Comparison of ENCODE assay signal across 11 cellular contexts in the genomic region with DNA sequence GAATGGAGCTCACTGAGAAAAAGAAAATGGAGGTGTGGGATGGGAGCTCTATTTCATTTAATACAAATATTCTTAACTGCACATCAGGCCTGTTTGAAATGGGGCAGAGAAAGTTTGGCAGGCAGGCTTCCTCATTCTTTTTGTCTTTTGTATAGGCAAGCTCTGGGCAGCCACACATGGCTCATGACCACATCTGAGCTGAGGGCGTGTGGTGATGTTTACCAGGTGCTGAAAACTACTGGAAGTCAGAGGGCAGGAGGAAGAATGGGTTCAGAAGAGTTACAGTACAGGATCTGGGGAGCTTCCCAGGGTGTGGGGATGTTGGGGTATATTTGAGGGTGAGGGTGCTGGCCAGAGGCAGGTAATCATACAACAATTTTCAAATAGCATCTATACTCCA.
"Had no signal": no experiment of that assay in that cellular context is flagged by ENCODE, and none has a peak within 500 bp of the region (broad histone marks: within the 10 kb centered on the region; RNA-seq: fewer than 3 reads in every experiment).

No MANE protein-coding gene starts in this region.

- ATAC-seq: naive thymus-derived CD8-positive, alpha-beta T cell; stimulated activated effector memory CD8-positive, alpha-beta T cell treated with anti-CD3 and anti-CD28 coated beads, Interleukin-12 subunit alpha, Interleukin-12 subunit beta, amount 100 ng/mL, for 72 hours had no signal

- DNase-seq: activated CD4-positive, alpha-beta T cell treated with anti-CD3 and anti-CD28 coated beads, Interleukin-2, amount 50 U/mL, for 48 hours; activated naive CD4-positive, alpha-beta T cell treated with anti-CD3 and anti-CD28 coated beads for 36 hours; activated T-cell treated with anti-CD3 and anti-CD28 coated beads, Interleukin-2, amount 50 U/mL, for 1 hour; dorsolateral prefrontal cortex; naive thymus-derived CD8-positive, alpha-beta T cell; pancreas; T-helper 1 cell; WERI-Rb-1 had no signal

- H3K4me3 ChIP-seq: ascending aorta, dorsolateral prefrontal cortex, mucosa of descending colon, pancreas had no signal

- H3K36me3 ChIP-seq: ascending aorta, pancreas, WERI-Rb-1 had no signal

- H3K4me1 ChIP-seq: pancreas had no signal

- H3K27ac ChIP-seq: ascending aorta, dorsolateral prefrontal cortex, pancreas, WERI-Rb-1 had no signal

- H3K27me3 ChIP-seq: ascending aorta, dorsolateral prefrontal cortex, pancreas had no signal

- H3K9me3 ChIP-seq: ascending aorta, mucosa of descending colon, pancreas had no signal
